In the genomic region with DNA sequence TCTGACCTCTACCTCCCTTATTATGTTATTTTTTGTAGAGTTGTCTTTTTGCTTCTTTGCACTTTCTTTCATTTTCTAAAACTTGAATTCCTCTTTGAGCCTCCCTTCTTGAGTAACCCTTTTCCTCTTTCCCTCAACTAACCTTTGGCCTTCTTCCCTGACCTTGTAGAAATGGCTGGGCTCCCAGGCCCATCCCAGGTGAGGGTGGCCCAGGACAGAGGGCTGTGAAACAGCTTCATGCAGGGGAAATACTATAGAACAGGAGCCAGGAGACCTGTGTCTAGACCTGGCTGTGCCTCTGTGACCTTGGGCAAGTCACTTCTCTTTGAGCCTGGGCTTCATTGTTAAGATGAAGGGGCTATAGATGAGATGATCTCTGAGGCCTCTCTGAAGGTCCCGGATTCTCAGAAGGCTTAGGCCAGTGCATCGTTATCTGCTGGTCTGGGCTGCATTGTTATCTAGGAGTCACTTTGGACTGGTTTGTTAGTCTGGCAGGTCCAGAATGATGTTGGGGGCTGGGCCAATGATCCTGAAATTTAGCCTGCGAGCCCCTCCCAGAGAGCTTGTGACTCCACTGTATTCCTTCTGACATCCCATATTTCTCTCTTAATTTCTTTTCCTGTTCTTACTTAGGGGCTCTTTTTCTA, we compare ENCODE assay signal across 1 cellular context.
TF ChIP-seq lines count a peak whose summit lies in the region.

No MANE protein-coding gene starts in this region.

TF ChIP-seq in H1, 55 proteins besides CTCF, POLR2A, EP300 and RAD21:
- TF ChIP-seq GABPA (IDR thresholded peaks at IDR 0.05; ENCODE audit: borderline replicate concordance, insufficient read depth, low read length): no peak
- TF ChIP-seq NRF1 (IDR thresholded peaks at IDR 0.05; ENCODE audit: low read depth, low read length): no peak
- TF ChIP-seq POU5F1 (IDR thresholded peaks at IDR 0.05; ENCODE audit: low read depth, low read length): no peak
- no peak for TF ChIP-seq RNF2 (IDR thresholded peaks at IDR 0.05; ENCODE audit: borderline replicate concordance, low read depth, low read length, missing control alignments, poor library complexity, severe bottlenecking)
- TF ChIP-seq JUN (IDR thresholded peaks at IDR 0.05; ENCODE audit: low read depth, low read length): no peak
- no peak for TF ChIP-seq TAF1 (IDR thresholded peaks at IDR 0.05; ENCODE audit: low read depth, low read length)
- no peak for TF ChIP-seq SP4 (IDR thresholded peaks at IDR 0.05; ENCODE audit: low read length)
- TF ChIP-seq, protein P1, sequence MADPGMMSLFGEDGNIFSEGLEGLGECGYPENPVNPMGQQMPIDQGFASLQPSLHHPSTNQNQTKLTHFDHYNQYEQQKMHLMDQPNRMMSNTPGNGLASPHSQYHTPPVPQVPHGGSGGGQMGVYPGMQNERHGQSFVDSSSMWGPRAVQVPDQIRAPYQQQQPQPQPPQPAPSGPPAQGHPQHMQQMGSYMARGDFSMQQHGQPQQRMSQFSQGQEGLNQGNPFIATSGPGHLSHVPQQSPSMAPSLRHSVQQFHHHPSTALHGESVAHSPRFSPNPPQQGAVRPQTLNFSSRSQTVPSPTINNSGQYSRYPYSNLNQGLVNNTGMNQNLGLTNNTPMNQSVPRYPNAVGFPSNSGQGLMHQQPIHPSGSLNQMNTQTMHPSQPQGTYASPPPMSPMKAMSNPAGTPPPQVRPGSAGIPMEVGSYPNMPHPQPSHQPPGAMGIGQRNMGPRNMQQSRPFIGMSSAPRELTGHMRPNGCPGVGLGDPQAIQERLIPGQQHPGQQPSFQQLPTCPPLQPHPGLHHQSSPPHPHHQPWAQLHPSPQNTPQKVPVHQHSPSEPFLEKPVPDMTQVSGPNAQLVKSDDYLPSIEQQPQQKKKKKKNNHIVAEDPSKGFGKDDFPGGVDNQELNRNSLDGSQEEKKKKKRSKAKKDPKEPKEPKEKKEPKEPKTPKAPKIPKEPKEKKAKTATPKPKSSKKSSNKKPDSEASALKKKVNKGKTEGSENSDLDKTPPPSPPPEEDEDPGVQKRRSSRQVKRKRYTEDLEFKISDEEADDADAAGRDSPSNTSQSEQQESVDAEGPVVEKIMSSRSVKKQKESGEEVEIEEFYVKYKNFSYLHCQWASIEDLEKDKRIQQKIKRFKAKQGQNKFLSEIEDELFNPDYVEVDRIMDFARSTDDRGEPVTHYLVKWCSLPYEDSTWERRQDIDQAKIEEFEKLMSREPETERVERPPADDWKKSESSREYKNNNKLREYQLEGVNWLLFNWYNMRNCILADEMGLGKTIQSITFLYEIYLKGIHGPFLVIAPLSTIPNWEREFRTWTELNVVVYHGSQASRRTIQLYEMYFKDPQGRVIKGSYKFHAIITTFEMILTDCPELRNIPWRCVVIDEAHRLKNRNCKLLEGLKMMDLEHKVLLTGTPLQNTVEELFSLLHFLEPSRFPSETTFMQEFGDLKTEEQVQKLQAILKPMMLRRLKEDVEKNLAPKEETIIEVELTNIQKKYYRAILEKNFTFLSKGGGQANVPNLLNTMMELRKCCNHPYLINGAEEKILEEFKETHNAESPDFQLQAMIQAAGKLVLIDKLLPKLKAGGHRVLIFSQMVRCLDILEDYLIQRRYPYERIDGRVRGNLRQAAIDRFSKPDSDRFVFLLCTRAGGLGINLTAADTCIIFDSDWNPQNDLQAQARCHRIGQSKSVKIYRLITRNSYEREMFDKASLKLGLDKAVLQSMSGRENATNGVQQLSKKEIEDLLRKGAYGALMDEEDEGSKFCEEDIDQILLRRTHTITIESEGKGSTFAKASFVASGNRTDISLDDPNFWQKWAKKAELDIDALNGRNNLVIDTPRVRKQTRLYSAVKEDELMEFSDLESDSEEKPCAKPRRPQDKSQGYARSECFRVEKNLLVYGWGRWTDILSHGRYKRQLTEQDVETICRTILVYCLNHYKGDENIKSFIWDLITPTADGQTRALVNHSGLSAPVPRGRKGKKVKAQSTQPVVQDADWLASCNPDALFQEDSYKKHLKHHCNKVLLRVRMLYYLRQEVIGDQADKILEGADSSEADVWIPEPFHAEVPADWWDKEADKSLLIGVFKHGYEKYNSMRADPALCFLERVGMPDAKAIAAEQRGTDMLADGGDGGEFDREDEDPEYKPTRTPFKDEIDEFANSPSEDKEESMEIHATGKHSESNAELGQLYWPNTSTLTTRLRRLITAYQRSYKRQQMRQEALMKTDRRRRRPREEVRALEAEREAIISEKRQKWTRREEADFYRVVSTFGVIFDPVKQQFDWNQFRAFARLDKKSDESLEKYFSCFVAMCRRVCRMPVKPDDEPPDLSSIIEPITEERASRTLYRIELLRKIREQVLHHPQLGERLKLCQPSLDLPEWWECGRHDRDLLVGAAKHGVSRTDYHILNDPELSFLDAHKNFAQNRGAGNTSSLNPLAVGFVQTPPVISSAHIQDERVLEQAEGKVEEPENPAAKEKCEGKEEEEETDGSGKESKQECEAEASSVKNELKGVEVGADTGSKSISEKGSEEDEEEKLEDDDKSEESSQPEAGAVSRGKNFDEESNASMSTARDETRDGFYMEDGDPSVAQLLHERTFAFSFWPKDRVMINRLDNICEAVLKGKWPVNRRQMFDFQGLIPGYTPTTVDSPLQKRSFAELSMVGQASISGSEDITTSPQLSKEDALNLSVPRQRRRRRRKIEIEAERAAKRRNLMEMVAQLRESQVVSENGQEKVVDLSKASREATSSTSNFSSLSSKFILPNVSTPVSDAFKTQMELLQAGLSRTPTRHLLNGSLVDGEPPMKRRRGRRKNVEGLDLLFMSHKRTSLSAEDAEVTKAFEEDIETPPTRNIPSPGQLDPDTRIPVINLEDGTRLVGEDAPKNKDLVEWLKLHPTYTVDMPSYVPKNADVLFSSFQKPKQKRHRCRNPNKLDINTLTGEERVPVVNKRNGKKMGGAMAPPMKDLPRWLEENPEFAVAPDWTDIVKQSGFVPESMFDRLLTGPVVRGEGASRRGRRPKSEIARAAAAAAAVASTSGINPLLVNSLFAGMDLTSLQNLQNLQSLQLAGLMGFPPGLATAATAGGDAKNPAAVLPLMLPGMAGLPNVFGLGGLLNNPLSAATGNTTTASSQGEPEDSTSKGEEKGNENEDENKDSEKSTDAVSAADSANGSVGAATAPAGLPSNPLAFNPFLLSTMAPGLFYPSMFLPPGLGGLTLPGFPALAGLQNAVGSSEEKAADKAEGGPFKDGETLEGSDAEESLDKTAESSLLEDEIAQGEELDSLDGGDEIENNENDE (IDR thresholded peaks at IDR 0.05; ENCODE audit: insufficient replicate concordance, low read length): no peak
- TF ChIP-seq PHF8 (conservative IDR thresholded peaks at IDR 0.05; ENCODE audit: low read depth, low read length): no peak
- TF ChIP-seq TAF7 (optimal IDR thresholded peaks at IDR 0.05; ENCODE audit: borderline replicate concordance, low read depth, low read length): no peak
- no peak for TF ChIP-seq ZNF274 (IDR thresholded peaks at IDR 0.05; ENCODE audit: borderline replicate concordance, extremely low read depth, low read length)
- no peak for TF ChIP-seq JUND (IDR thresholded peaks at IDR 0.05; ENCODE audit: low read length)
- no peak for TF ChIP-seq TCF12 (IDR thresholded peaks at IDR 0.05; ENCODE audit: low read depth, low read length)
- TF ChIP-seq, protein P2, sequence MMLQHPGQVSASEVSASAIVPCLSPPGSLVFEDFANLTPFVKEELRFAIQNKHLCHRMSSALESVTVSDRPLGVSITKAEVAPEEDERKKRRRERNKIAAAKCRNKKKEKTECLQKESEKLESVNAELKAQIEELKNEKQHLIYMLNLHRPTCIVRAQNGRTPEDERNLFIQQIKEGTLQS (IDR thresholded peaks at IDR 0.05; ENCODE audit: insufficient read depth, low read depth, low read length): no peak
- TF ChIP-seq RFX5 (IDR thresholded peaks at IDR 0.05; ENCODE audit: borderline replicate concordance, low read depth, low read length): no peak
- no peak for TF ChIP-seq SUZ12 (IDR thresholded peaks at IDR 0.05; ENCODE audit: low read length)
- no peak for TF ChIP-seq CBX5 (IDR thresholded peaks at IDR 0.05; ENCODE audit: low read depth, low read length)
- TF ChIP-seq EGR1 (IDR thresholded peaks at IDR 0.05; ENCODE audit: borderline replicate concordance, low read depth, low read length): no peak
- no peak for TF ChIP-seq KDM4A (IDR thresholded peaks at IDR 0.05; ENCODE audit: low read depth, low read length, severe bottlenecking)
- no peak for TF ChIP-seq FOSL1 (IDR thresholded peaks at IDR 0.05; ENCODE audit: insufficient read depth, low read depth, low read length)
TF ChIP-seq in H1: peak in this region for 0.
